ENCODE assay signal across 20 cellular contexts in the genomic region with DNA sequence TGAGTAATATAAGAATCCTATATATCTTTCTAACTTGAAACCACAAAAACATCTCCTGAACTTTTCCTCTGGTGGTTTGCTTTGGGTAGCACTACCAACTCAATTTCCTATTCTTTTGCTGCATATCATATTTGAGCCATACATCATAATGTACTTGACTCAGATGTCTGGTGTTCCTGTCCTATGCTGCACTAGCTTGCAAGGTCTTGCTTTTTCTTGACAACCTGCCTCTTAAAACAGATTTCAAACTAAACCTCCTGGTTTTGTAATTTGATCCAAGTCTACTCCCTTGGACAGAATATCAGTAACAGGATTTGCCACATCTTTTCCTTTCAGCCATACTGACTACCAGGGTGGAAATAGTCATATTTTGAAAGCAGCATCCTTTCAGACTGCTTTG.
DNase-seq lines count a peak whose midpoint lies in the region; FAIRE-seq and TF ChIP-seq lines count a peak whose summit lies in the region.
"Had no signal": no experiment of that assay in that cellular context is flagged by ENCODE, and none has a peak within 500 bp of the region (broad histone marks: within the 10 kb centered on the region; RNA-seq: fewer than 3 reads in every experiment).

No MANE protein-coding gene starts in this region.

- no peak overlapping the region for H3K4me3 Mint-ChIP-seq in activated naive CD8-positive, alpha-beta T cell treated with anti-CD3 and anti-CD28 coated beads for 36 hours
- H3K4me3 Mint-ChIP-seq: B cell; CD4-positive, alpha-beta T cell; CD8-positive, alpha-beta T cell had no signal

- no peak for FAIRE-seq in HTR-8/SVneo (lab: Jason Lieb, UNC)
- FAIRE-seq: A549, D721Med, G401.6, GM12891 had no signal

- no peaks in the 10 kb centered on the region for H3K36me3 ChIP-seq in adipocyte (ENCODE audit: control insufficient read depth, insufficient read depth, low read length, severe bottlenecking)
- H3K36me3 ChIP-seq: BLaER1 treated with 17β-estradiol and CSF1 and Interleukin-3, amounts not matched to agents 10 nM and 100 nM had no signal

- no peak overlapping the region for H3K9ac ChIP-seq in adipocyte (ENCODE audit: low read length)
- H3K9ac ChIP-seq: BLaER1 treated with 17β-estradiol and CSF1 and Interleukin-3, amounts not matched to agents 10 nM and 100 nM had no signal

- H3K27me3 ChIP-seq in adipocyte (replicated peaks; ENCODE audit: control insufficient read depth, insufficient read depth, low read length) = no peaks in the 10 kb centered on the region
- H3K27me3 ChIP-seq: BLaER1 treated with 17β-estradiol and CSF1 and Interleukin-3, amounts not matched to agents 10 nM and 100 nM had no signal

- peaks cover 3% of the 10 kb centered on the region for H3K9me3 Mint-ChIP-seq in activated naive CD8-positive, alpha-beta T cell treated with anti-CD3 and anti-CD28 coated beads for 36 hours

- DNase-seq in HTR-8/SVneo (ENCODE audit: insufficient read length, low spot score) (peak; percentile 0), adipocyte (ENCODE audit: low read depth) (peak; percentile 0), epithelial cell of esophagus (ENCODE audit: low read depth) (peak; percentile 27), left kidney (ENCODE audit: low read depth, low spot score) (peak; percentile 57), MV-4-11 (lab: John Stamatoyannopoulos, UW) (no peak), glomerular visceral epithelial cell (ENCODE audit: extremely low spot score) (no peak)
- no peak for DNase-seq in activated naive CD8-positive, alpha-beta T cell treated with anti-CD3 and anti-CD28 coated beads for 36 hours
- DNase-seq: AML-193; Caco-2; Calu3; CD4-positive, alpha-beta T cell; CD8-positive, alpha-beta T cell; DMS79 treated with DMSO at 0.1 percent for 48 hours; GF-D8 had no signal

- H3K27ac Mint-ChIP-seq in activated naive CD8-positive, alpha-beta T cell treated with anti-CD3 and anti-CD28 coated beads for 36 hours = no peak overlapping the region
- H3K27ac Mint-ChIP-seq: B cell; CD4-positive, alpha-beta T cell; CD8-positive, alpha-beta T cell had no signal

- H3K36me3 Mint-ChIP-seq in activated naive CD8-positive, alpha-beta T cell treated with anti-CD3 and anti-CD28 coated beads for 36 hours = no peaks in the 10 kb centered on the region
- H3K36me3 Mint-ChIP-seq: CD8-positive, alpha-beta T cell had no signal

- H3K4me1 Mint-ChIP-seq in activated naive CD8-positive, alpha-beta T cell treated with anti-CD3 and anti-CD28 coated beads for 36 hours = no peaks in the 10 kb centered on the region
- H3K4me1 Mint-ChIP-seq: B cell had no signal

- H3K4me3 ChIP-seq in adipocyte (ENCODE audit: low read length) (no peak overlapping the region), epithelial cell of esophagus (ENCODE audit: low read length) (no peak overlapping the region)
- H3K4me3 ChIP-seq: A549; BLaER1 treated with 17β-estradiol and CSF1 and Interleukin-3, amounts not matched to agents 10 nM and 100 nM had no signal

- no peaks in the 10 kb centered on the region for H3K9me3 ChIP-seq in adipocyte (ENCODE audit: control insufficient read depth, low read length)
- H3K9me3 ChIP-seq: BLaER1 treated with 17β-estradiol and CSF1 and Interleukin-3, amounts not matched to agents 10 nM and 100 nM; Caco-2 had no signal

- no peak for TF ChIP-seq CTCF in epithelial cell of esophagus (IDR thresholded peaks at IDR 0.05; ENCODE audit: insufficient read depth, low read depth, low read length, missing control alignments)

- H3K4me1 ChIP-seq in adipocyte (ENCODE audit: control insufficient read depth, insufficient read depth, low read length) = no peaks in the 10 kb centered on the region
- H3K4me1 ChIP-seq: A549; BLaER1 treated with 17β-estradiol and CSF1 and Interleukin-3, amounts not matched to agents 10 nM and 100 nM; Caco-2 had no signal

- no peaks in the 10 kb centered on the region for H3K27me3 Mint-ChIP-seq in activated naive CD8-positive, alpha-beta T cell treated with anti-CD3 and anti-CD28 coated beads for 36 hours
- H3K27me3 Mint-ChIP-seq: B cell; CD4-positive, alpha-beta T cell had no signal

Comparison
In these comparisons a context has a peak if more than half of its experiments do, and no peak if none do; other contexts are left out.
1. DNase-seq: peak in HTR-8/SVneo (single experiment), adipocyte (single experiment), epithelial cell of esophagus (single experiment) and left kidney (single experiment); none in MV-4-11 (single experiment), glomerular visceral epithelial cell (single experiment) and activated naive CD8-positive, alpha-beta T cell treated with anti-CD3 and anti-CD28 coated beads for 36 hours (single experiment).